Comparison of ENCODE assay signal across 28 cellular contexts in the genomic region with DNA sequence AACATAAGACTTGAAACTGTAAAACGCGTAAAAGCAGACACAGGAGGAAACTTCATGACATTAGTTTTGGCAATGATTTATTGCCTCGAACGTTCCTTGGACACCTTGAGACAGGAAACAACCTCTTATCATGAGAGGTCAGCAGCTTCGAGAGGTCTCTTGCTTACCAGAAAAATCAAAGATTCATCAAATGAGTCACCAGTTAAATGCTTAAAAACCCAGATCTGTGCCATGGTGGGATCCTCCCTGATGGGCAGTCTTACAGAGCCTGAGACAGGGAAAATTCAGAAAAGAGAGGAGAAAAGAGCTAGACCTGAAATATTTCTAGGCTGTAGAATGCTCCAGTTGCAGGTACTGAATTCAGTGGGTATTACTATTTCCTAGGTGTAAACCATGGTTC.
"Had no signal": no experiment of that assay in that cellular context is flagged by ENCODE, and none has a peak within 500 bp of the region (broad histone marks: within the 10 kb centered on the region; RNA-seq: fewer than 3 reads in every experiment).

No MANE protein-coding gene starts in this region.

- ATAC-seq: effector memory CD8-positive, alpha-beta T cell; esophagus mucosa; foreskin keratinocyte; gastroesophageal sphincter; heart left ventricle; left colon; left lobe of liver; left ventricle myocardium superior; naive thymus-derived CD4-positive, alpha-beta T cell had no signal

- H3K9me3 ChIP-seq: colonic mucosa, esophagus squamous epithelium, heart left ventricle had no signal

- H3K27ac ChIP-seq: colonic mucosa, epithelial cell of prostate, esophagus squamous epithelium, foreskin keratinocyte, gastroesophageal sphincter, heart left ventricle, hepatocyte had no signal

- H3K27me3 ChIP-seq: colonic mucosa, esophagus squamous epithelium, foreskin keratinocyte, gastroesophageal sphincter, heart left ventricle, hepatocyte had no signal

- H3K36me3 ChIP-seq: colonic mucosa, esophagus squamous epithelium, gastroesophageal sphincter, heart left ventricle had no signal

- H3K27me3 Mint-ChIP-seq: dendritic cell treated with granulocyte-macrophage colony-stimulating factor and Interleukin-4, amounts not matched to agents 40 ng/mL and 50 ng/mL, for 4 days; effector memory CD8-positive, alpha-beta T cell had no signal

- H3K4me1 Mint-ChIP-seq: endodermal cell; immature natural killer cell; memory B cell; naive thymus-derived CD4-positive, alpha-beta T cell had no signal

- H3K36me3 Mint-ChIP-seq: immature natural killer cell, memory B cell had no signal

- DNase-seq: colonic mucosa; cortex of kidney; effector CD8-positive, alpha-beta T cell; effector memory CD8-positive, alpha-beta T cell; endodermal cell; erythroblast; esophagus squamous epithelium; foreskin keratinocyte; heart left ventricle; hypothalamus; immature natural killer cell; islet precursor cell; kidney; kidney glomerular epithelial cell; left colon; left ventricle myocardium superior; mammary epithelial cell; mesendoderm; midbrain; naive thymus-derived CD4-positive, alpha-beta T cell had no signal

- H3K9me3 Mint-ChIP-seq: dendritic cell treated with granulocyte-macrophage colony-stimulating factor and Interleukin-4, amounts not matched to agents 40 ng/mL and 50 ng/mL, for 4 days had no signal

- H3K27ac Mint-ChIP-seq: dendritic cell treated with granulocyte-macrophage colony-stimulating factor and Interleukin-4, amounts not matched to agents 40 ng/mL and 50 ng/mL, for 4 days; effector memory CD8-positive, alpha-beta T cell; endodermal cell; immature natural killer cell; memory B cell; naive thymus-derived CD4-positive, alpha-beta T cell had no signal

- H3K4me3 Mint-ChIP-seq: dendritic cell treated with granulocyte-macrophage colony-stimulating factor and Interleukin-4, amounts not matched to agents 40 ng/mL and 50 ng/mL, for 4 days; effector memory CD8-positive, alpha-beta T cell; endodermal cell; immature natural killer cell; memory B cell; naive thymus-derived CD4-positive, alpha-beta T cell had no signal

- H3K4me1 ChIP-seq: colonic mucosa, esophagus squamous epithelium, foreskin keratinocyte, gastroesophageal sphincter, heart left ventricle had no signal

- H3K4me3 ChIP-seq: colonic mucosa, esophagus squamous epithelium, gastroesophageal sphincter, heart left ventricle, hepatocyte, lung had no signal
